ENCODE assay signal across 8 cellular contexts in genomic region chr20:44017905-44018683, GRCh38.
A peak's percentile ranks its signal among the peaks of the same experiment; 100 is the strongest.
DNase-seq lines count a peak whose midpoint lies in the region; ATAC-seq, FAIRE-seq and TF ChIP-seq lines count a peak whose summit lies in the region.

No MANE protein-coding gene starts in this region.

- H3K36me3 ChIP-seq in Peyer's patch (no peaks in the 10 kb centered on the region), thoracic aorta (no peaks in the 10 kb centered on the region)

- H3K27me3 ChIP-seq in Peyer's patch (no peaks in the 10 kb centered on the region), thoracic aorta (replicated peaks; ENCODE audit: insufficient read depth) (no peaks in the 10 kb centered on the region)

- H3K27ac ChIP-seq in Peyer's patch, result no peak overlapping the region
- H3K27ac ChIP-seq in thoracic aorta, result peak overlapping the region; percentile 79 to 85

- H3K4me3 ChIP-seq in Peyer's patch (no peak overlapping the region), thoracic aorta (peak overlapping the region; percentile 51)

- ATAC-seq in thoracic aorta (ENCODE audit: insufficient number of reproducible peaks, low FRiP score, low read depth), result peak; percentile 81
- ATAC-seq in HG02970 (IDR thresholded peaks at IDR 0.05; ENCODE audit: low FRiP score, unreplicated experiment), result no peak
- ATAC-seq in GM21723 (IDR thresholded peaks at IDR 0.05; ENCODE audit: unreplicated experiment), result no peak
- ATAC-seq in activated CD4-positive, CD25-positive, alpha-beta regulatory T cell treated with anti-CD3 and anti-CD28 coated beads, Interleukin-2, amount 50 U/mL, for 24 hours, result no peak

- FAIRE-seq in HTR-8/SVneo (lab: Jason Lieb, UNC), result peak; percentile 96

- no peak for TF ChIP-seq CTCF in Peyer's patch (IDR thresholded peaks at IDR 0.05)
- no peak for TF ChIP-seq CTCF in thoracic aorta (IDR thresholded peaks at IDR 0.05)

- peak; percentile 91 for DNase-seq in HTR-8/SVneo (ENCODE audit: insufficient read length, low spot score)
- DNase-seq in Peyer's patch, result peak in 2 of 3 donors; percentile 72 to 88
- DNase-seq in glomerular endothelial cell (ENCODE audit: extremely low read depth, low read depth, low spot score), result peak; percentile 74
- DNase-seq in thoracic aorta (ENCODE audit: low spot score), result peak; percentile 68
- no peak for DNase-seq in NK-92 (lab: John Stamatoyannopoulos, UW; ENCODE audit: unreplicated experiment)

- H3K9me3 ChIP-seq in Peyer's patch (no peaks in the 10 kb centered on the region), thoracic aorta (no peaks in the 10 kb centered on the region)

- H3K4me1 ChIP-seq in Peyer's patch, result peaks cover 0 to 29% (median 7%) of the 10 kb centered on the region in 4 donors
- peaks cover 8 to 62% of the 10 kb centered on the region in 2 donors for H3K4me1 ChIP-seq in thoracic aorta (ENCODE audit: control insufficient read depth in 1 of 2, low read depth in 2 of 2)

- no peak for TF ChIP-seq POLR2A in Peyer's patch (IDR thresholded peaks at IDR 0.05)

Comparison
In these comparisons a context has a peak if more than half of its experiments do, and no peak if none do; other contexts are left out.
1. H3K27ac ChIP-seq: peak in thoracic aorta (2 of 2); none in Peyer's patch (0 of 4).